Comparison of ENCODE assay signal across 2 cellular contexts in genomic region chr11:60844045-60844869, GRCh38.
TF ChIP-seq lines count a peak whose summit lies in the region.

No MANE protein-coding gene starts in this region.

TF ChIP-seq in A549, 52 proteins besides CTCF, POLR2A, EP300 and RAD21:
- TF ChIP-seq BCL3 (IDR thresholded peaks at IDR 0.05) (no peak), ZSCAN20 (CRISPR knock-in tag; IDR thresholded peaks at IDR 0.05) (no peak), GATA3 (IDR thresholded peaks at IDR 0.05; ENCODE audit: borderline replicate concordance) (no peak), SREBF2 (IDR thresholded peaks at IDR 0.05) (no peak), MYC (IDR thresholded peaks at IDR 0.05; ENCODE audit: borderline replicate concordance, low read length) (no peak), NR3C1 (IDR thresholded peaks at IDR 0.05) (no peak), CHD2 (IDR thresholded peaks at IDR 0.05; ENCODE audit: low read length, partially characterized antibody) (no peak), NFE2L2 (conservative IDR thresholded peaks at IDR 0.05; ENCODE audit: low read length) (no peak), SMC3 (IDR thresholded peaks at IDR 0.05) (no peak), TP53 (CRISPR knock-in tag; IDR thresholded peaks at IDR 0.05) (no peak)
- TF ChIP-seq, protein P1, sequence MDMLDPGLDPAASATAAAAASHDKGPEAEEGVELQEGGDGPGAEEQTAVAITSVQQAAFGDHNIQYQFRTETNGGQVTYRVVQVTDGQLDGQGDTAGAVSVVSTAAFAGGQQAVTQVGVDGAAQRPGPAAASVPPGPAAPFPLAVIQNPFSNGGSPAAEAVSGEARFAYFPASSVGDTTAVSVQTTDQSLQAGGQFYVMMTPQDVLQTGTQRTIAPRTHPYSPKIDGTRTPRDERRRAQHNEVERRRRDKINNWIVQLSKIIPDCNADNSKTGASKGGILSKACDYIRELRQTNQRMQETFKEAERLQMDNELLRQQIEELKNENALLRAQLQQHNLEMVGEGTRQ (IDR thresholded peaks at IDR 0.05) = no peak

TF ChIP-seq in HCT116, 20 proteins besides CTCF, POLR2A, EP300 and RAD21:
- TF ChIP-seq CBX3 (IDR thresholded peaks at IDR 0.05; ENCODE audit: low read depth) (no peak), FOSL1 (IDR thresholded peaks at IDR 0.05; ENCODE audit: low read depth) (no peak), YY1 (IDR thresholded peaks at IDR 0.05; ENCODE audit: extremely low read depth, insufficient replicate concordance, low read depth, low read length) (no peak), ZFX (IDR thresholded peaks at IDR 0.05) (no peak), JUND (IDR thresholded peaks at IDR 0.05) (no peak), TCF7L2 (IDR thresholded peaks at IDR 0.05; ENCODE audit: borderline replicate concordance, extremely low read depth, insufficient read depth, insufficient read length) (no peak), SP1 (IDR thresholded peaks at IDR 0.05; ENCODE audit: low read depth) (no peak), POLR2AphosphoS5 (IDR thresholded peaks at IDR 0.05; ENCODE audit: low read depth, low read length) (no peak), EZH2phosphoT487 (IDR thresholded peaks at IDR 0.05; ENCODE audit: borderline replicate concordance) (no peak), ZNF274 (IDR thresholded peaks at IDR 0.05; ENCODE audit: low read depth, low read length) (no peak), EGR1 (IDR thresholded peaks at IDR 0.05; ENCODE audit: low read depth) (no peak), SIN3A (IDR thresholded peaks at IDR 0.05; ENCODE audit: low read depth) (no peak), ELF1 (IDR thresholded peaks at IDR 0.05; ENCODE audit: borderline replicate concordance, low read depth) (no peak), SRF (IDR thresholded peaks at IDR 0.05; ENCODE audit: low read depth) (no peak), REST (IDR thresholded peaks at IDR 0.05; ENCODE audit: low read depth) (no peak)
- TF ChIP-seq, protein P2, sequence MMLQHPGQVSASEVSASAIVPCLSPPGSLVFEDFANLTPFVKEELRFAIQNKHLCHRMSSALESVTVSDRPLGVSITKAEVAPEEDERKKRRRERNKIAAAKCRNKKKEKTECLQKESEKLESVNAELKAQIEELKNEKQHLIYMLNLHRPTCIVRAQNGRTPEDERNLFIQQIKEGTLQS (IDR thresholded peaks at IDR 0.05) = no peak
- TF ChIP-seq, protein P3, sequence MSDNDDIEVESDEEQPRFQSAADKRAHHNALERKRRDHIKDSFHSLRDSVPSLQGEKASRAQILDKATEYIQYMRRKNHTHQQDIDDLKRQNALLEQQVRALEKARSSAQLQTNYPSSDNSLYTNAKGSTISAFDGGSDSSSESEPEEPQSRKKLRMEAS (IDR thresholded peaks at IDR 0.05) = no peak
- TF ChIP-seq, protein P4, sequence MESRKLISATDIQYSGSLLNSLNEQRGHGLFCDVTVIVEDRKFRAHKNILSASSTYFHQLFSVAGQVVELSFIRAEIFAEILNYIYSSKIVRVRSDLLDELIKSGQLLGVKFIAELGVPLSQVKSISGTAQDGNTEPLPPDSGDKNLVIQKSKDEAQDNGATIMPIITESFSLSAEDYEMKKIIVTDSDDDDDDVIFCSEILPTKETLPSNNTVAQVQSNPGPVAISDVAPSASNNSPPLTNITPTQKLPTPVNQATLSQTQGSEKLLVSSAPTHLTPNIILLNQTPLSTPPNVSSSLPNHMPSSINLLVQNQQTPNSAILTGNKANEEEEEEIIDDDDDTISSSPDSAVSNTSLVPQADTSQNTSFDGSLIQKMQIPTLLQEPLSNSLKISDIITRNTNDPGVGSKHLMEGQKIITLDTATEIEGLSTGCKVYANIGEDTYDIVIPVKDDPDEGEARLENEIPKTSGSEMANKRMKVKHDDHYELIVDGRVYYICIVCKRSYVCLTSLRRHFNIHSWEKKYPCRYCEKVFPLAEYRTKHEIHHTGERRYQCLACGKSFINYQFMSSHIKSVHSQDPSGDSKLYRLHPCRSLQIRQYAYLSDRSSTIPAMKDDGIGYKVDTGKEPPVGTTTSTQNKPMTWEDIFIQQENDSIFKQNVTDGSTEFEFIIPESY (IDR thresholded peaks at IDR 0.05; ENCODE audit: extremely low read depth, insufficient replicate concordance, low read length) = no peak
